ENCODE assay signal across 11 cellular contexts in genomic region chr4:80322716-80323115, GRCh38. TPM values are rescaled to one million over a fixed set of nuclear protein-coding genes. Genes with fewer than 3 reads are reported as not detected.
DNase-seq lines count a peak whose midpoint lies in the region; ATAC-seq and TF ChIP-seq lines count a peak whose summit lies in the region.
"Had no signal": no experiment of that assay in that cellular context is flagged by ENCODE, and none has a peak within 500 bp of the region (broad histone marks: within the 10 kb centered on the region; RNA-seq: fewer than 3 reads in every experiment).

No MANE protein-coding gene starts in this region.

- H3K27ac ChIP-seq in WERI-Rb-1, result no peak overlapping the region
- no peak overlapping the region for H3K27ac ChIP-seq in CD8-positive, alpha-beta memory T cell (ENCODE audit: low read depth, low read length)
- H3K27ac ChIP-seq: body of pancreas had no signal

- H3K4me1 ChIP-seq in CD8-positive, alpha-beta memory T cell (ENCODE audit: insufficient read depth, low read length), result no peaks in the 10 kb centered on the region
- H3K4me1 ChIP-seq: body of pancreas had no signal

- H3K4me1 Mint-ChIP-seq in stimulated activated naive CD8-positive, alpha-beta T cell treated with anti-CD3 and anti-CD28 coated beads, Interleukin-15, amount 100 ng/mL, for 72 hours, result no peaks in the 10 kb centered on the region
- no peaks in the 10 kb centered on the region for H3K4me1 Mint-ChIP-seq in CD8-positive, alpha-beta memory T cell
- H3K4me1 Mint-ChIP-seq: activated B cell treated with CpG ODN at 0.5 μM for 24 hours had no signal

- H3K27me3 Mint-ChIP-seq in stimulated activated naive CD8-positive, alpha-beta T cell treated with anti-CD3 and anti-CD28 coated beads, Interleukin-15, amount 100 ng/mL, for 72 hours, result peaks cover 15% of the 10 kb centered on the region
- peaks cover 8 to 15% of the 10 kb centered on the region in 2 donors for H3K27me3 Mint-ChIP-seq in CD8-positive, alpha-beta memory T cell

- CTCF ChIA-PET in CD8-positive, alpha-beta memory T cell (lab: Charles Lee), result no interaction called here

- no peak overlapping the region for H3K4me3 Mint-ChIP-seq in stimulated activated naive CD8-positive, alpha-beta T cell treated with anti-CD3 and anti-CD28 coated beads, Interleukin-15, amount 100 ng/mL, for 72 hours
- no peak overlapping the region for H3K4me3 Mint-ChIP-seq in CD8-positive, alpha-beta memory T cell
- H3K4me3 Mint-ChIP-seq: activated B cell treated with CpG ODN at 0.5 μM for 24 hours had no signal

- H3K27me3 ChIP-seq in WERI-Rb-1 (ENCODE audit: insufficient read depth, low read depth, severe bottlenecking), result no peaks in the 10 kb centered on the region
- H3K27me3 ChIP-seq in CD8-positive, alpha-beta memory T cell (ENCODE audit: insufficient read depth, low read length, poor library complexity, severe bottlenecking), result no peaks in the 10 kb centered on the region
- H3K27me3 ChIP-seq: body of pancreas had no signal

- no peak overlapping the region for H3K4me3 ChIP-seq in WERI-Rb-1 (ENCODE audit: low read depth, low read length)
- H3K4me3 ChIP-seq in CD8-positive, alpha-beta memory T cell (ENCODE audit: low read length), result no peak overlapping the region
- H3K4me3 ChIP-seq: body of pancreas had no signal

- peak; percentile 23; the same call in 1 of the 2 replicates for TF ChIP-seq CTCF in WERI-Rb-1 (IDR thresholded peaks at IDR 0.05; ENCODE audit: low read depth, low read length)

- no peaks in the 10 kb centered on the region for H3K9me3 ChIP-seq in WERI-Rb-1 (ENCODE audit: severe bottlenecking)
- H3K9me3 ChIP-seq in CD8-positive, alpha-beta memory T cell (ENCODE audit: low read length), result no peaks in the 10 kb centered on the region
- H3K9me3 ChIP-seq: body of pancreas had no signal

- no peaks in the 10 kb centered on the region for H3K36me3 ChIP-seq in WERI-Rb-1
- no peaks in the 10 kb centered on the region for H3K36me3 ChIP-seq in CD8-positive, alpha-beta memory T cell (ENCODE audit: insufficient read depth, low read length)

- POLR2A ChIA-PET in CD8-positive, alpha-beta memory T cell (lab: Charles Lee), result no interaction called here

- no peaks in the 10 kb centered on the region for H3K36me3 Mint-ChIP-seq in CD8-positive, alpha-beta memory T cell

- ATAC-seq in GM21529 (IDR thresholded peaks at IDR 0.05; ENCODE audit: unreplicated experiment), result no peak
- no peak for ATAC-seq in HG02884 (IDR thresholded peaks at IDR 0.05; ENCODE audit: unreplicated experiment)
- no peak for ATAC-seq in stimulated activated naive CD8-positive, alpha-beta T cell treated with anti-CD3 and anti-CD28 coated beads, Interleukin-15, amount 100 ng/mL, for 72 hours
- ATAC-seq: body of pancreas had no signal

- no peaks in the 10 kb centered on the region for H3K9me3 Mint-ChIP-seq in stimulated activated naive CD8-positive, alpha-beta T cell treated with anti-CD3 and anti-CD28 coated beads, Interleukin-15, amount 100 ng/mL, for 72 hours
- no peaks in the 10 kb centered on the region for H3K9me3 Mint-ChIP-seq in CD8-positive, alpha-beta memory T cell
- H3K9me3 Mint-ChIP-seq: activated B cell treated with CpG ODN at 0.5 μM for 24 hours had no signal

- peak overlapping the region in 1 of 2 donors; percentile 1 for H3K27ac Mint-ChIP-seq in stimulated activated naive CD8-positive, alpha-beta T cell treated with anti-CD3 and anti-CD28 coated beads, Interleukin-15, amount 100 ng/mL, for 72 hours
- H3K27ac Mint-ChIP-seq in CD8-positive, alpha-beta memory T cell, result no peak overlapping the region
- H3K27ac Mint-ChIP-seq: activated B cell treated with CpG ODN at 0.5 μM for 24 hours had no signal

- DNase-seq in EH (ENCODE audit: low read depth), result peak; percentile 72
- DNase-seq in LHCN-M2 (ENCODE audit: low read depth), result peak; percentile 52
- DNase-seq in WERI-Rb-1, result peak; percentile 33
- peak; percentile 17 for DNase-seq in iPS-NIHi7 (ENCODE audit: extremely low spot score)
- no peak for DNase-seq in stimulated activated naive CD8-positive, alpha-beta T cell treated with anti-CD3 and anti-CD28 coated beads, Interleukin-15, amount 100 ng/mL, for 72 hours
- no peak for DNase-seq in CD8-positive, alpha-beta memory T cell
- DNase-seq: activated B cell treated with CpG ODN at 0.5 μM for 24 hours, body of pancreas, NCI-H187 had no signal

RNA-seq across cellular contexts. Expression of gene CFAP299, which starts 12.8 kb away (rescaled TPM):
- total RNA-seq in LHCN-M2 (2014; rRNA removed), result 0.71 and 1.3 TPM in 2 replicates
- polyA plus RNA-seq in LHCN-M2 (2012), result 2.2 TPM
- total RNA-seq in CD8-positive, alpha-beta memory T cell, result not detected
- not detected for polyA plus RNA-seq in CD8-positive, alpha-beta memory T cell
- total RNA-seq: activated B cell treated with CpG ODN at 0.5 μM for 24 hours, body of pancreas had no signal

RNA-seq across cellular contexts. Expression of gene FGF5, which starts 56.3 kb away (rescaled TPM):
- total RNA-seq in LHCN-M2 (2014; rRNA removed), result 7.9 and 9.0 TPM in 2 replicates
- polyA plus RNA-seq in LHCN-M2 (2012), result 16.4 TPM
- total RNA-seq in CD8-positive, alpha-beta memory T cell, result not detected
- polyA plus RNA-seq in CD8-positive, alpha-beta memory T cell, result not detected
- total RNA-seq: activated B cell treated with CpG ODN at 0.5 μM for 24 hours, body of pancreas had no signal

Comparison
In these comparisons a context has a peak if more than half of its experiments do, and no peak if none do; other contexts are left out.
1. DNase-seq: peak in EH (single experiment), LHCN-M2 (single experiment), WERI-Rb-1 (single experiment) and iPS-NIHi7 (single experiment); none in stimulated activated naive CD8-positive, alpha-beta T cell treated with anti-CD3 and anti-CD28 coated beads, Interleukin-15, amount 100 ng/mL, for 72 hours (0 of 2) and CD8-positive, alpha-beta memory T cell (0 of 5).